Comparison of ENCODE assay signal across 8 cellular contexts in genomic region chr11:108467091-108467823, GRCh38. TPM values are rescaled to one million over a fixed set of nuclear protein-coding genes. Genes with fewer than 3 reads are reported as not detected.
DNase-seq lines count a peak whose midpoint lies in the region; ATAC-seq and TF ChIP-seq lines count a peak whose summit lies in the region.

TSS of gene C11orf65 (minus strand) at chr11:108467529. CDS start at chr11:108461559, 5,970 bp downstream.

- ATAC-seq in GM19328 (IDR thresholded peaks at IDR 0.05; ENCODE audit: unreplicated experiment) (peak; percentile 99), HG03469 (IDR thresholded peaks at IDR 0.05; ENCODE audit: unreplicated experiment) (peak; percentile 99)

- H3K4me1 Mint-ChIP-seq in activated CD4-positive, alpha-beta T cell treated with anti-CD3 and anti-CD28 coated beads, Interleukin-2, amount 10 ng/mL, durations not matched to agents 24 days and 14 days: peaks cover 13% of the 10 kb centered on the region

- H3K4me2 ChIP-seq in BLaER1 treated with 17β-estradiol and CSF1 and Interleukin-3, amounts not matched to agents 10 nM and 100 nM: peak within 1 kb of the TSS; percentile 59 to 90 (median 80)

- peaks cover 13 to 28% (median 24%) of the 10 kb centered on the region in 10 experiments for H3K4me1 ChIP-seq in BLaER1 treated with 17β-estradiol and CSF1 and Interleukin-3, amounts not matched to agents 10 nM and 100 nM
- H3K4me1 ChIP-seq in colonic mucosa: no peaks in the 10 kb centered on the region

- H3K27me3 Mint-ChIP-seq in activated CD4-positive, alpha-beta T cell treated with anti-CD3 and anti-CD28 coated beads, Interleukin-2, amount 10 ng/mL, durations not matched to agents 24 days and 14 days: no peaks in the 10 kb centered on the region

- no peaks in the 10 kb centered on the region for H3K9me3 Mint-ChIP-seq in activated CD4-positive, alpha-beta T cell treated with anti-CD3 and anti-CD28 coated beads, Interleukin-2, amount 10 ng/mL, durations not matched to agents 24 days and 14 days

- peak within 1 kb of the TSS; percentile 100 for H3K4me3 Mint-ChIP-seq in activated CD4-positive, alpha-beta T cell treated with anti-CD3 and anti-CD28 coated beads, Interleukin-2, amount 10 ng/mL, durations not matched to agents 24 days and 14 days

- no peaks in the 10 kb centered on the region for H3K36me3 ChIP-seq in BLaER1 treated with 17β-estradiol and CSF1 and Interleukin-3, amounts not matched to agents 10 nM and 100 nM
- H3K36me3 ChIP-seq in colonic mucosa: no peaks in the 10 kb centered on the region

- peaks cover under 1% of the 10 kb centered on the region for H3K36me3 Mint-ChIP-seq in activated CD4-positive, alpha-beta T cell treated with anti-CD3 and anti-CD28 coated beads, Interleukin-2, amount 10 ng/mL, durations not matched to agents 24 days and 14 days (ENCODE audit: low read depth)

- H3K27ac ChIP-seq in BLaER1 treated with 17β-estradiol and CSF1 and Interleukin-3, amounts not matched to agents 10 nM and 100 nM: peak within 1 kb of the TSS; percentile 86 to 98 (median 92)
- H3K27ac ChIP-seq in colonic mucosa (peak within 1 kb of the TSS; percentile 99), layer of hippocampus (ENCODE audit: low read depth, low read length) (peak within 1 kb of the TSS; percentile 94)

- H3K27ac Mint-ChIP-seq in activated CD4-positive, alpha-beta T cell treated with anti-CD3 and anti-CD28 coated beads, Interleukin-2, amount 10 ng/mL, durations not matched to agents 24 days and 14 days: peak within 1 kb of the TSS; percentile 100

- DNase-seq in NCI-H526 (lab: John Stamatoyannopoulos, UW) (peak; percentile 99 to 100), colonic mucosa (peak; percentile 98)
- DNase-seq in activated CD4-positive, alpha-beta T cell treated with anti-CD3 and anti-CD28 coated beads, Interleukin-2, amount 10 ng/mL, durations not matched to agents 24 days and 14 days: peak; percentile 99
- DNase-seq in stimulated activated CD4-positive, alpha-beta T cell treated with anti-CD3 and anti-CD28 coated beads, Interleukin-1b, Interleukin-23, amount 100 ng/mL, for 24 hours (ENCODE audit: low read depth in 4 of 4, low spot score in 1 of 4): peak; percentile 86 to 92 (median 88)

- intact Hi-C loops in activated CD4-positive, alpha-beta T cell treated with anti-CD3 and anti-CD28 coated beads, Interleukin-2, amount 10 ng/mL, durations not matched to agents 24 days and 14 days (cut with micrococcal nuclease): loop anchor here (1.0 to 2.0 kb wide), 8 partner anchors 30 to 902 kb away; partner anchors contain the start of genes ACAT1, ALKBH8, CUL5 and EXPH5
- intact Hi-C loops in colonic mucosa (cut with DNase I): no loop called here

- H3K4me3 ChIP-seq in BLaER1 treated with 17β-estradiol and CSF1 and Interleukin-3, amounts not matched to agents 10 nM and 100 nM: peak within 1 kb of the TSS; percentile 61 to 76 (median 70)
- H3K4me3 ChIP-seq in colonic mucosa: peak within 1 kb of the TSS; percentile 59

- no peaks in the 10 kb centered on the region for H4K20me1 ChIP-seq in BLaER1 treated with 17β-estradiol and CSF1 and Interleukin-3, amounts not matched to agents 10 nM and 100 nM

- H3K9ac ChIP-seq in BLaER1 treated with 17β-estradiol and CSF1 and Interleukin-3, amounts not matched to agents 10 nM and 100 nM: peak within 1 kb of the TSS; percentile 86 to 96 (median 90)
- H3K9ac ChIP-seq in colonic mucosa (ENCODE audit: low read depth in 2 of 2, low read length in 2 of 2): peak within 1 kb of the TSS; percentile 85 to 94

- no peaks in the 10 kb centered on the region for H3K27me3 ChIP-seq in BLaER1 treated with 17β-estradiol and CSF1 and Interleukin-3, amounts not matched to agents 10 nM and 100 nM
- no peaks in the 10 kb centered on the region for H3K27me3 ChIP-seq in colonic mucosa
- no peaks in the 10 kb centered on the region for H3K27me3 ChIP-seq in layer of hippocampus (ENCODE audit: control insufficient read depth, insufficient read depth, low read length)

- no peak for TF ChIP-seq CTCF in colonic mucosa (IDR thresholded peaks at IDR 0.05)

- no peaks in the 10 kb centered on the region for H3K9me3 ChIP-seq in BLaER1 treated with 17β-estradiol and CSF1 and Interleukin-3, amounts not matched to agents 10 nM and 100 nM (replicated peaks in 1 of 11)
- no peaks in the 10 kb centered on the region for H3K9me3 ChIP-seq in colonic mucosa

RNA-seq across cellular contexts. Expression of gene C11orf65, which starts in this region (rescaled TPM):
- total RNA-seq in activated CD4-positive, alpha-beta T cell treated with anti-CD3 and anti-CD28 coated beads, Interleukin-2, amount 10 ng/mL, durations not matched to agents 24 days and 14 days: 0.30 and 0.40 TPM in 2 replicates
- under 1 TPM; 0.50 to 0.64 TPM for total RNA-seq in colonic mucosa

Comparison
In these comparisons a context has a peak if more than half of its experiments do, and no peak if none do; other contexts are left out.
1. Peak in every context shown above with its lines: DNase-seq, ATAC-seq, H3K4me3 ChIP-seq and H3K27ac ChIP-seq.
2. Peak in DNase-seq in activated CD4-positive, alpha-beta T cell treated with anti-CD3 and anti-CD28 coated beads, Interleukin-2, amount 10 ng/mL, durations not matched to agents 24 days and 14 days; RNA of the gene not detected or under 1 TPM.
3. Peak in DNase-seq, H3K4me3 ChIP-seq, H3K27ac ChIP-seq and H3K9ac ChIP-seq in colonic mucosa; RNA of the gene not detected or under 1 TPM.